9 cellular contexts compared by ENCODE assay signal in genomic region chr7:149284343-149284742, GRCh38. TPM values are rescaled to one million over a fixed set of nuclear protein-coding genes. Genes with fewer than 3 reads are reported as not detected.
DNase-seq lines count a peak whose midpoint lies in the region; ATAC-seq lines count a peak whose summit lies in the region.
"Had no signal": no experiment of that assay in that cellular context is flagged by ENCODE, and none has a peak within 500 bp of the region (broad histone marks: within the 10 kb centered on the region; RNA-seq: fewer than 3 reads in every experiment).

No MANE protein-coding gene starts in this region.

- H3K79me2 ChIP-seq in mesendoderm (ENCODE audit: control insufficient read depth, insufficient read depth, low read length), result no peaks in the 10 kb centered on the region

- H3K9me3 Mint-ChIP-seq in CD4-positive, CD25-positive, alpha-beta regulatory T cell, result no peaks in the 10 kb centered on the region
- no peaks in the 10 kb centered on the region for H3K9me3 Mint-ChIP-seq in activated CD4-positive, alpha-beta memory T cell treated with anti-CD3 and anti-CD28 coated beads for 36 hours
- no peaks in the 10 kb centered on the region for H3K9me3 Mint-ChIP-seq in memory B cell

- no peak overlapping the region for H4K5ac ChIP-seq in mesendoderm (ENCODE audit: low read length)

- no peaks in the 10 kb centered on the region for H3K9me3 ChIP-seq in CD4-positive, CD25-positive, alpha-beta regulatory T cell (ENCODE audit: control insufficient read depth in 2 of 2, low read length in 2 of 2)

- CTCF ChIA-PET in activated CD4-positive, alpha-beta memory T cell treated with anti-CD3 and anti-CD28 coated beads for 36 hours (lab: Charles Lee), result interaction anchor here (0.8 to 3.4 kb wide), 14 partner anchors 8 to 176 kb away, joined by 3 to 28 read pairs (median 6); partner anchors contain the start of genes ZNF282, ZNF398, ZNF425 and ZNF777

- H3K4me2 ChIP-seq in mesendoderm (ENCODE audit: low read length), result no peak overlapping the region

- no peak overlapping the region for H2BK120ac ChIP-seq in mesendoderm (ENCODE audit: low read depth, low read length)

- peaks cover 4% of the 10 kb centered on the region for H3K36me3 ChIP-seq in CD4-positive, CD25-positive, alpha-beta regulatory T cell (ENCODE audit: control insufficient read depth, insufficient read depth, low read length)
- H3K36me3 ChIP-seq in mesendoderm (ENCODE audit: control insufficient read depth, insufficient read depth, low read length), result no peaks in the 10 kb centered on the region
- H3K36me3 ChIP-seq: cardiac muscle cell had no signal

- no peaks in the 10 kb centered on the region for H3K27me3 Mint-ChIP-seq in CD4-positive, CD25-positive, alpha-beta regulatory T cell
- no peaks in the 10 kb centered on the region for H3K27me3 Mint-ChIP-seq in activated CD4-positive, alpha-beta memory T cell treated with anti-CD3 and anti-CD28 coated beads for 36 hours
- H3K27me3 Mint-ChIP-seq in memory B cell, result no peaks in the 10 kb centered on the region

- H3K36me3 Mint-ChIP-seq in CD4-positive, CD25-positive, alpha-beta regulatory T cell, result peaks cover 19% of the 10 kb centered on the region
- H3K36me3 Mint-ChIP-seq in activated CD4-positive, alpha-beta memory T cell treated with anti-CD3 and anti-CD28 coated beads for 36 hours, result peaks cover 16% of the 10 kb centered on the region
- H3K36me3 Mint-ChIP-seq in memory B cell, result peaks cover 10% of the 10 kb centered on the region

- intact Hi-C loops in activated CD4-positive, alpha-beta memory T cell treated with anti-CD3 and anti-CD28 coated beads for 36 hours (cut with micrococcal nuclease), result loop anchor here (1.0 to 2.0 kb wide), 2 partner anchors 22 to 46 kb away; partner anchors contain the start of genes ZNF212 and ZNF783

- ATAC-seq in CD4-positive, CD25-positive, alpha-beta regulatory T cell (ENCODE audit: low read depth in 2 of 2), result peak; percentile 50 to 56
- ATAC-seq in HG03175 (IDR thresholded peaks at IDR 0.05; ENCODE audit: unreplicated experiment) (peak; percentile 29), memory B cell (ENCODE audit: low read depth) (no peak), GM21717 (IDR thresholded peaks at IDR 0.05; ENCODE audit: unreplicated experiment) (no peak)

- H2BK15ac ChIP-seq in mesendoderm (replicated peaks; ENCODE audit: low read depth), result no peak overlapping the region

- no peak overlapping the region for H3K23ac ChIP-seq in mesendoderm (ENCODE audit: low read length)

- POLR2A ChIA-PET in activated CD4-positive, alpha-beta memory T cell treated with anti-CD3 and anti-CD28 coated beads for 36 hours (lab: Charles Lee), result interaction anchor here (1.0 to 1.8 kb wide), 3 partner anchors 39 to 89 kb away, joined by 3 to 5 read pairs (median 5); partner anchors contain the start of gene ZNF282

- H4K8ac ChIP-seq in mesendoderm (ENCODE audit: low read depth, low read length), result no peak overlapping the region

- H3K4ac ChIP-seq in mesendoderm (ENCODE audit: low read depth, low read length), result no peak overlapping the region

- H3K4me3 Mint-ChIP-seq in CD4-positive, CD25-positive, alpha-beta regulatory T cell, result peak overlapping the region; percentile 89 to 94 (median 90)
- H3K4me3 Mint-ChIP-seq in activated CD4-positive, alpha-beta memory T cell treated with anti-CD3 and anti-CD28 coated beads for 36 hours, result peak overlapping the region; percentile 82
- H3K4me3 Mint-ChIP-seq in memory B cell, result peak overlapping the region; percentile 85

- no peak overlapping the region for H2AK5ac ChIP-seq in mesendoderm (ENCODE audit: low read length)

- peaks cover 8 to 55% (median 33%) of the 10 kb centered on the region in 4 donors for H3K4me1 Mint-ChIP-seq in CD4-positive, CD25-positive, alpha-beta regulatory T cell
- peaks cover 37% of the 10 kb centered on the region for H3K4me1 Mint-ChIP-seq in activated CD4-positive, alpha-beta memory T cell treated with anti-CD3 and anti-CD28 coated beads for 36 hours (ENCODE audit: low read depth)
- peaks cover 17% of the 10 kb centered on the region for H3K4me1 Mint-ChIP-seq in memory B cell

- no peak overlapping the region for H3K18ac ChIP-seq in mesendoderm (ENCODE audit: low read length)

- no peak overlapping the region for H3K56ac ChIP-seq in mesendoderm (ENCODE audit: low read length)

- DNase-seq in CD4-positive, CD25-positive, alpha-beta regulatory T cell, result peak; percentile 36 to 85 (median 79)
- peak; percentile 57 for DNase-seq in activated CD4-positive, alpha-beta memory T cell treated with anti-CD3 and anti-CD28 coated beads for 36 hours
- peak in 1 of 2 donors; percentile 20 for DNase-seq in memory B cell (ENCODE audit: low spot score in 2 of 2)
- no peak for DNase-seq in mesendoderm
- no peak for DNase-seq in hippocampal formation (lab: John Stamatoyannopoulos, UW)
- no peak for DNase-seq in DMS153 treated with DMSO at 0.1 percent for 48 hours (lab: John Stamatoyannopoulos, UW; ENCODE audit: unreplicated experiment)

- peak overlapping the region; percentile 78 for H3K27ac ChIP-seq in CD4-positive, CD25-positive, alpha-beta regulatory T cell (ENCODE audit: insufficient read depth, low read length, poor library complexity, severe bottlenecking)
- H3K27ac ChIP-seq in mesendoderm (ENCODE audit: low read depth, low read length), result no peak overlapping the region
- H3K27ac ChIP-seq: cardiac muscle cell had no signal

- H3K27ac Mint-ChIP-seq in CD4-positive, CD25-positive, alpha-beta regulatory T cell, result peak overlapping the region; percentile 90 to 94 (median 92)
- H3K27ac Mint-ChIP-seq in activated CD4-positive, alpha-beta memory T cell treated with anti-CD3 and anti-CD28 coated beads for 36 hours, result peak overlapping the region; percentile 48
- peak overlapping the region; percentile 84 for H3K27ac Mint-ChIP-seq in memory B cell

- H3K79me1 ChIP-seq in mesendoderm (ENCODE audit: low read length), result no peaks in the 10 kb centered on the region

- H3K4me1 ChIP-seq in CD4-positive, CD25-positive, alpha-beta regulatory T cell (ENCODE audit: control insufficient read depth, insufficient read depth, low read length, poor library complexity, severe bottlenecking), result peaks cover 34% of the 10 kb centered on the region
- peaks cover 1% of the 10 kb centered on the region for H3K4me1 ChIP-seq in mesendoderm (ENCODE audit: control insufficient read depth, low read depth, low read length)

- no peak overlapping the region for H3K9ac ChIP-seq in mesendoderm (ENCODE audit: low read length)

- no peak overlapping the region for H2BK5ac ChIP-seq in mesendoderm (ENCODE audit: low read length)

- peak overlapping the region; percentile 62 for H3K4me3 ChIP-seq in CD4-positive, CD25-positive, alpha-beta regulatory T cell (ENCODE audit: low read depth, low read length)
- H3K4me3 ChIP-seq in mesendoderm (ENCODE audit: low read length), result no peak overlapping the region

- WGBS in mesendoderm (ENCODE audit: extremely low coverage, insufficient coverage, low lambda C conversion rate), result no CpG with 5 or more reads among the region's 3 CpGs

- no peaks in the 10 kb centered on the region for H3K27me3 ChIP-seq in CD4-positive, CD25-positive, alpha-beta regulatory T cell (ENCODE audit: control insufficient read depth, insufficient read depth, low read length)
- no peaks in the 10 kb centered on the region for H3K27me3 ChIP-seq in mesendoderm (ENCODE audit: insufficient read depth, low read length, poor library complexity)
- H3K27me3 ChIP-seq: cardiac muscle cell had no signal

RNA-seq across cellular contexts. Expression of gene ZNF783, which starts 22.3 kb away (rescaled TPM):
- total RNA-seq in CD4-positive, CD25-positive, alpha-beta regulatory T cell, result 30.2 TPM
- 1 to 10 TPM; 2.7 to 5.3 (median 4.7) TPM for polyA plus RNA-seq in CD4-positive, CD25-positive, alpha-beta regulatory T cell
- 10 to 100 TPM; 15.5 to 17.1 TPM for total RNA-seq in activated CD4-positive, alpha-beta memory T cell treated with anti-CD3 and anti-CD28 coated beads for 36 hours
- polyA plus RNA-seq in mesendoderm (2013, experiment 1 of 2), result 2.9 TPM
- 2.6 TPM for polyA plus RNA-seq in mesendoderm (2013, experiment 2 of 2)

RNA-seq across cellular contexts. Expression of gene ZNF212, which starts 44.9 kb away (rescaled TPM):
- 14.2 TPM for total RNA-seq in CD4-positive, CD25-positive, alpha-beta regulatory T cell
- polyA plus RNA-seq in CD4-positive, CD25-positive, alpha-beta regulatory T cell, result 10 to 100 TPM in 1 of 4 donors, 1 to 10 TPM in 3; 3.3 to 12.6 (median 6.4) TPM
- 10 to 100 TPM; 21.5 to 21.9 TPM for total RNA-seq in activated CD4-positive, alpha-beta memory T cell treated with anti-CD3 and anti-CD28 coated beads for 36 hours
- polyA plus RNA-seq in mesendoderm (2013, experiment 1 of 2), result 7.1 TPM
- 7.4 TPM for polyA plus RNA-seq in mesendoderm (2013, experiment 2 of 2)

Comparison
In these comparisons a context has a peak if more than half of its experiments do, and no peak if none do; other contexts are left out.
1. ATAC-seq: peak in CD4-positive, CD25-positive, alpha-beta regulatory T cell (2 of 2) and HG03175 (single experiment); none in memory B cell (single experiment) and GM21717 (single experiment).
2. DNase-seq: peak in CD4-positive, CD25-positive, alpha-beta regulatory T cell (3 of 3) and activated CD4-positive, alpha-beta memory T cell treated with anti-CD3 and anti-CD28 coated beads for 36 hours (single experiment); none in mesendoderm (single experiment), hippocampal formation (0 of 2) and DMS153 treated with DMSO at 0.1 percent for 48 hours (single experiment).
3. Peak in every context shown above with its lines, with median percentiles within 50 percentile points of each other: H3K27ac Mint-ChIP-seq and H3K4me3 Mint-ChIP-seq.